In the genomic region with DNA sequence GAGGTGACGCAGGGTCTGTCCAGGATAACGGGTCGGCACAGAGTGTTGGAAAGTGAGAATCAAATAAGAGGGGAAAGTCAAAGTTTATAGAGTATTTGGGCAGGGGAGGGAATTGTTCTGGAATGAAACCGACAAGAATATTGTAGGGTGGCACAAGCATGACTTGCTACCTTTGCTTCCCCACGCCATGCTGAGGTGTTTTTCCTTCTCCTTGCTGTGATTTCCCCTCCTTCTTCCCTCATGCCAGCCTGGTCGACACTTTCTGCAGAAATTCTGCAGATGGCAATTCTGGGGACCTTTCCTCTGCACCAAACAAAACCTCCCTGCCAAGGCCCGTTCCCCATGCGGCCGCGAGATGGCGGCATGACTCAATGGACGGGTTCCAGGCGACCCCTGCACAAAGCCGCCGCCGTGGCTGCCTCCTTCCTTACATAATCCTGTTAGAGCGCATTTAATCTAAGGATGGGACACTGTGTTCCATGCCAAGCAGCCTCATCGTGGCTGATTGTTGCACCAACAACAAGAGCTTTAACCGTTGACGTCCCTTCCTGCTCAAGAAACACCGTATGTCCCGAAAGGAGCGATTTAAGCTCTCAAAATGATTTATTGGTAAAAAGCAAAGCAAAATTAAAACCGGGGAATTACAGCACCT, we compare ENCODE assay signal across 8 cellular contexts. TPM values are rescaled to one million over a fixed set of nuclear protein-coding genes. Genes with fewer than 3 reads are reported as not detected.
A peak's percentile ranks its signal among the peaks of the same experiment; 100 is the strongest.
DNase-seq lines count a peak whose midpoint lies in the region; ATAC-seq lines count a peak whose summit lies in the region.

A gene (minus strand): TSS at position 290 of the 652 bp plus-strand sequence. CDS start 10,616 bp downstream, outside the sequence.

- peak within 1 kb of the TSS; percentile 55 for H3K4me3 ChIP-seq in HUES6 (ENCODE audit: low read depth, low read length)
- H3K4me3 ChIP-seq in NT2/D1 (ENCODE audit: insufficient read length, low read depth), result no peak within 1 kb of the TSS
- H3K4me3 ChIP-seq in mononuclear cell (ENCODE audit: low read length), result peak within 1 kb of the TSS; percentile 25

- H3K27me3 ChIP-seq in HUES6 (ENCODE audit: control insufficient read depth, insufficient read depth, low read length) (no peaks in the 10 kb centered on the region), NT2/D1 (ENCODE audit: insufficient read depth, insufficient read length) (no peaks in the 10 kb centered on the region), mononuclear cell (ENCODE audit: insufficient read depth, low read length) (no peaks in the 10 kb centered on the region)

- H3K9ac ChIP-seq in HUES6 (ENCODE audit: low read length) (peak within 1 kb of the TSS; percentile 18), NT2/D1 (ENCODE audit: insufficient read length, low read depth) (peak within 1 kb of the TSS; percentile 22)

- H3K4me1 ChIP-seq in HUES6 (ENCODE audit: control insufficient read depth, insufficient read depth, low read length) (peaks cover 36% of the 10 kb centered on the region), NT2/D1 (ENCODE audit: insufficient read depth, insufficient read length) (peaks cover 3% of the 10 kb centered on the region), mononuclear cell (ENCODE audit: insufficient read depth, low read length) (peaks cover 28% of the 10 kb centered on the region)

- no peaks in the 10 kb centered on the region for H3K9me3 ChIP-seq in HUES6 (ENCODE audit: control insufficient read depth, insufficient read depth, low read depth, low read length)
- H3K9me3 ChIP-seq in NT2/D1 (ENCODE audit: insufficient read depth, low read length), result no peaks in the 10 kb centered on the region
- H3K9me3 ChIP-seq in mononuclear cell (ENCODE audit: low read depth, low read length), result no peaks in the 10 kb centered on the region

- H3K36me3 ChIP-seq in HUES6 (ENCODE audit: control insufficient read depth, insufficient read depth, low read length), result no peaks in the 10 kb centered on the region
- H3K36me3 ChIP-seq in NT2/D1 (ENCODE audit: insufficient read depth, insufficient read length, low read length), result no peaks in the 10 kb centered on the region

- ATAC-seq in GM21515 (IDR thresholded peaks at IDR 0.05; ENCODE audit: unreplicated experiment), result peak; percentile 92

- DNase-seq in D341Med (ENCODE audit: low spot score) (peak; percentile 98), NT2/D1 (ENCODE audit: low read depth, low spot score) (peak; percentile 63), epidermal melanocyte (ENCODE audit: insufficient read length, low spot score) (peak; percentile 64)
- peak; percentile 31 for DNase-seq in activated CD8-positive, alpha-beta memory T cell treated with anti-CD3 and anti-CD28 coated beads, Interleukin-2, amount 50 U/mL, for 24 hours (ENCODE audit: extremely low read depth)
- peak; percentile 57 to 70 for DNase-seq in stimulated activated CD8-positive, alpha-beta memory T cell treated with anti-CD3 and anti-CD28 coated beads, Interleukin-2, amount 100 ng/mL, for 1 hour (ENCODE audit: low read depth in 2 of 2)

- H3K27ac ChIP-seq in HUES6 (ENCODE audit: low read depth, low read length), result no peak within 1 kb of the TSS

RNA-seq across cellular contexts. Expression of the gene that starts here (rescaled TPM):
- under 0.01 TPM for total RNA-seq in mononuclear cell

Comparison
In these comparisons a context has a peak if more than half of its experiments do, and no peak if none do; other contexts are left out.
1. DNase-seq: peak in every context shown above with its lines; median percentile 98 in D341Med; 64 in epidermal melanocyte; 64 in stimulated activated CD8-positive, alpha-beta memory T cell treated with anti-CD3 and anti-CD28 coated beads, Interleukin-2, amount 100 ng/mL, for 1 hour; 63 in NT2/D1; 31 in activated CD8-positive, alpha-beta memory T cell treated with anti-CD3 and anti-CD28 coated beads, Interleukin-2, amount 50 U/mL, for 24 hours.